Comparison of ENCODE assay signal across 1 cellular context in the genomic region with DNA sequence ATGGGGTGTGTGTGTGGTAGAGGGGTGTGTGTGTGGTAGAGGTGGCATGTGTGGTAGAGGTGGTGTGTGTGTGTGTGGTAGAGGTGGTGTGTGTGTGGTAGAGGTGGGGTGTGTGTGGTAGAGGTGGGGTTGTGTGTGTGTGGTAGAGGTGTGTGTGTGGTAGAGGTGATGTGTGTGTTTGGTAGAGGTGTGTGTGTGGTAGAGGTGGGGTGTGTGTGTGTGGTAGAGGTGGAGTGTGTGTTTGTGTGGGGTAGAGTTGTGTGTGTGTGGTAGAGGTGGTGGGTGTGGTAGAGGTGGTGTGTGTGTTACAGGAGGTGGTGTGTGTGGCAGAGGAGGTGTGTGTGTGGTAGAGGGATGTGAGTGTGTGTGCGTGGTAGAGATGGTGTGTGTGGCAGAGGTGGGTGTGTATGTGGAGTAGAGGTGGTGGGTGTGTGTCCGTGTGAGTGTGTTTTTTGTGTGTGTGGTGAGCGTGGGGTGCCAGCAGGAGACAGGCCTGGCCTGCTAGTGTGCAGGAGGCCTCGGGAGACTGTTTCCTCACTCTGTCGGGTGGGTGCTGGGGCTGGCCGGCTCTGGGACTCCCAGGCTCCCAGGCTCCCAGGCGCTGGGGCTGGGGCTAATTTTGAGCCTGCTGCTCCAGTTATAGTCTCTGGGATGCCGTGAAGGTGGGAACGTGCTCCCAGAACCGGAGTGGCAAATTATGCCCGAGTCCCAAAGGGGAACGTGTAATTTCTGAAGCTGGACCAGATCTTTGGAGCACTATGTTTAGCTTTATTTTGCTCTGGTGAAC.
TF ChIP-seq lines count a peak whose summit lies in the region.

No MANE protein-coding gene starts in this region.

TF ChIP-seq in H1, 55 proteins besides CTCF, POLR2A, EP300 and RAD21 (continued from another document):
- TF ChIP-seq NRF1 (IDR thresholded peaks at IDR 0.05; ENCODE audit: low read depth, low read length) (no peak), TAF1 (IDR thresholded peaks at IDR 0.05; ENCODE audit: low read depth, low read length) (no peak), SAP30 (IDR thresholded peaks at IDR 0.05; ENCODE audit: insufficient read depth, insufficient replicate concordance, low read length) (no peak), KDM4A (IDR thresholded peaks at IDR 0.05; ENCODE audit: low read depth, low read length, severe bottlenecking) (no peak), CEBPB (IDR thresholded peaks at IDR 0.05; ENCODE audit: low read depth, low read length) (no peak), NANOG (IDR thresholded peaks at IDR 0.05; ENCODE audit: insufficient read depth, low read depth, low read length, poor library complexity, severe bottlenecking) (no peak), KDM5A (IDR thresholded peaks at IDR 0.05; ENCODE audit: low read length) (no peak), ASH2L (IDR thresholded peaks at IDR 0.05; ENCODE audit: low read length) (no peak)
- TF ChIP-seq, protein P1, sequence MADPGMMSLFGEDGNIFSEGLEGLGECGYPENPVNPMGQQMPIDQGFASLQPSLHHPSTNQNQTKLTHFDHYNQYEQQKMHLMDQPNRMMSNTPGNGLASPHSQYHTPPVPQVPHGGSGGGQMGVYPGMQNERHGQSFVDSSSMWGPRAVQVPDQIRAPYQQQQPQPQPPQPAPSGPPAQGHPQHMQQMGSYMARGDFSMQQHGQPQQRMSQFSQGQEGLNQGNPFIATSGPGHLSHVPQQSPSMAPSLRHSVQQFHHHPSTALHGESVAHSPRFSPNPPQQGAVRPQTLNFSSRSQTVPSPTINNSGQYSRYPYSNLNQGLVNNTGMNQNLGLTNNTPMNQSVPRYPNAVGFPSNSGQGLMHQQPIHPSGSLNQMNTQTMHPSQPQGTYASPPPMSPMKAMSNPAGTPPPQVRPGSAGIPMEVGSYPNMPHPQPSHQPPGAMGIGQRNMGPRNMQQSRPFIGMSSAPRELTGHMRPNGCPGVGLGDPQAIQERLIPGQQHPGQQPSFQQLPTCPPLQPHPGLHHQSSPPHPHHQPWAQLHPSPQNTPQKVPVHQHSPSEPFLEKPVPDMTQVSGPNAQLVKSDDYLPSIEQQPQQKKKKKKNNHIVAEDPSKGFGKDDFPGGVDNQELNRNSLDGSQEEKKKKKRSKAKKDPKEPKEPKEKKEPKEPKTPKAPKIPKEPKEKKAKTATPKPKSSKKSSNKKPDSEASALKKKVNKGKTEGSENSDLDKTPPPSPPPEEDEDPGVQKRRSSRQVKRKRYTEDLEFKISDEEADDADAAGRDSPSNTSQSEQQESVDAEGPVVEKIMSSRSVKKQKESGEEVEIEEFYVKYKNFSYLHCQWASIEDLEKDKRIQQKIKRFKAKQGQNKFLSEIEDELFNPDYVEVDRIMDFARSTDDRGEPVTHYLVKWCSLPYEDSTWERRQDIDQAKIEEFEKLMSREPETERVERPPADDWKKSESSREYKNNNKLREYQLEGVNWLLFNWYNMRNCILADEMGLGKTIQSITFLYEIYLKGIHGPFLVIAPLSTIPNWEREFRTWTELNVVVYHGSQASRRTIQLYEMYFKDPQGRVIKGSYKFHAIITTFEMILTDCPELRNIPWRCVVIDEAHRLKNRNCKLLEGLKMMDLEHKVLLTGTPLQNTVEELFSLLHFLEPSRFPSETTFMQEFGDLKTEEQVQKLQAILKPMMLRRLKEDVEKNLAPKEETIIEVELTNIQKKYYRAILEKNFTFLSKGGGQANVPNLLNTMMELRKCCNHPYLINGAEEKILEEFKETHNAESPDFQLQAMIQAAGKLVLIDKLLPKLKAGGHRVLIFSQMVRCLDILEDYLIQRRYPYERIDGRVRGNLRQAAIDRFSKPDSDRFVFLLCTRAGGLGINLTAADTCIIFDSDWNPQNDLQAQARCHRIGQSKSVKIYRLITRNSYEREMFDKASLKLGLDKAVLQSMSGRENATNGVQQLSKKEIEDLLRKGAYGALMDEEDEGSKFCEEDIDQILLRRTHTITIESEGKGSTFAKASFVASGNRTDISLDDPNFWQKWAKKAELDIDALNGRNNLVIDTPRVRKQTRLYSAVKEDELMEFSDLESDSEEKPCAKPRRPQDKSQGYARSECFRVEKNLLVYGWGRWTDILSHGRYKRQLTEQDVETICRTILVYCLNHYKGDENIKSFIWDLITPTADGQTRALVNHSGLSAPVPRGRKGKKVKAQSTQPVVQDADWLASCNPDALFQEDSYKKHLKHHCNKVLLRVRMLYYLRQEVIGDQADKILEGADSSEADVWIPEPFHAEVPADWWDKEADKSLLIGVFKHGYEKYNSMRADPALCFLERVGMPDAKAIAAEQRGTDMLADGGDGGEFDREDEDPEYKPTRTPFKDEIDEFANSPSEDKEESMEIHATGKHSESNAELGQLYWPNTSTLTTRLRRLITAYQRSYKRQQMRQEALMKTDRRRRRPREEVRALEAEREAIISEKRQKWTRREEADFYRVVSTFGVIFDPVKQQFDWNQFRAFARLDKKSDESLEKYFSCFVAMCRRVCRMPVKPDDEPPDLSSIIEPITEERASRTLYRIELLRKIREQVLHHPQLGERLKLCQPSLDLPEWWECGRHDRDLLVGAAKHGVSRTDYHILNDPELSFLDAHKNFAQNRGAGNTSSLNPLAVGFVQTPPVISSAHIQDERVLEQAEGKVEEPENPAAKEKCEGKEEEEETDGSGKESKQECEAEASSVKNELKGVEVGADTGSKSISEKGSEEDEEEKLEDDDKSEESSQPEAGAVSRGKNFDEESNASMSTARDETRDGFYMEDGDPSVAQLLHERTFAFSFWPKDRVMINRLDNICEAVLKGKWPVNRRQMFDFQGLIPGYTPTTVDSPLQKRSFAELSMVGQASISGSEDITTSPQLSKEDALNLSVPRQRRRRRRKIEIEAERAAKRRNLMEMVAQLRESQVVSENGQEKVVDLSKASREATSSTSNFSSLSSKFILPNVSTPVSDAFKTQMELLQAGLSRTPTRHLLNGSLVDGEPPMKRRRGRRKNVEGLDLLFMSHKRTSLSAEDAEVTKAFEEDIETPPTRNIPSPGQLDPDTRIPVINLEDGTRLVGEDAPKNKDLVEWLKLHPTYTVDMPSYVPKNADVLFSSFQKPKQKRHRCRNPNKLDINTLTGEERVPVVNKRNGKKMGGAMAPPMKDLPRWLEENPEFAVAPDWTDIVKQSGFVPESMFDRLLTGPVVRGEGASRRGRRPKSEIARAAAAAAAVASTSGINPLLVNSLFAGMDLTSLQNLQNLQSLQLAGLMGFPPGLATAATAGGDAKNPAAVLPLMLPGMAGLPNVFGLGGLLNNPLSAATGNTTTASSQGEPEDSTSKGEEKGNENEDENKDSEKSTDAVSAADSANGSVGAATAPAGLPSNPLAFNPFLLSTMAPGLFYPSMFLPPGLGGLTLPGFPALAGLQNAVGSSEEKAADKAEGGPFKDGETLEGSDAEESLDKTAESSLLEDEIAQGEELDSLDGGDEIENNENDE (IDR thresholded peaks at IDR 0.05; ENCODE audit: insufficient replicate concordance, low read length), result no peak
TF ChIP-seq in H1: peak in this region for 0.
